2 cellular contexts compared by ENCODE assay signal in genomic region chr11:74541466-74541865, GRCh38.
"Had no signal": no experiment of that assay in that cellular context is flagged by ENCODE, and none has a peak within 500 bp of the region (broad histone marks: within the 10 kb centered on the region; RNA-seq: fewer than 3 reads in every experiment).

No MANE protein-coding gene starts in this region.

- H3K4me1 Mint-ChIP-seq: IgD-negative memory B cell had no signal

- DNase-seq: IMR-90 had no signal

- H3K27ac Mint-ChIP-seq: IgD-negative memory B cell had no signal

- H3K4me3 Mint-ChIP-seq: IgD-negative memory B cell had no signal
